28 cellular contexts compared by ENCODE assay signal in genomic region chr10:48778193-48778857, GRCh38.
"Had no signal": no experiment of that assay in that cellular context is flagged by ENCODE, and none has a peak within 500 bp of the region (broad histone marks: within the 10 kb centered on the region; RNA-seq: fewer than 3 reads in every experiment).

No MANE protein-coding gene starts in this region.

- H3K4me1 Mint-ChIP-seq: activated CD4-positive, alpha-beta T cell treated with anti-CD3 and anti-CD28 coated beads for 36 hours; activated naive CD4-positive, alpha-beta T cell treated with anti-CD3 and anti-CD28 coated beads, Interleukin-2, amount 50 U/mL, for 24 hours; activated naive CD8-positive, alpha-beta T cell treated with anti-CD3 and anti-CD28 coated beads, Interleukin-2, amount 50 U/mL, for 24 hours had no signal

- H3K27me3 Mint-ChIP-seq: activated CD4-positive, alpha-beta T cell treated with anti-CD3 and anti-CD28 coated beads for 36 hours; activated naive CD4-positive, alpha-beta T cell treated with anti-CD3 and anti-CD28 coated beads, Interleukin-2, amount 50 U/mL, for 24 hours; activated naive CD8-positive, alpha-beta T cell treated with anti-CD3 and anti-CD28 coated beads, Interleukin-2, amount 50 U/mL, for 24 hours; dendritic cell treated with granulocyte-macrophage colony-stimulating factor and Interleukin-4, amounts not matched to agents 40 ng/mL and 50 ng/mL, for 4 days had no signal

- H3K4me3 Mint-ChIP-seq: activated CD4-positive, alpha-beta T cell treated with anti-CD3 and anti-CD28 coated beads for 36 hours; activated naive CD4-positive, alpha-beta T cell treated with anti-CD3 and anti-CD28 coated beads, Interleukin-2, amount 50 U/mL, for 24 hours; activated naive CD8-positive, alpha-beta T cell treated with anti-CD3 and anti-CD28 coated beads, Interleukin-2, amount 50 U/mL, for 24 hours; dendritic cell treated with granulocyte-macrophage colony-stimulating factor and Interleukin-4, amounts not matched to agents 40 ng/mL and 50 ng/mL, for 4 days; endodermal cell; natural killer cell treated with Interleukin-12 subunit alpha and Interleukin-12 subunit beta and Interleukin-15 and Interleukin-18, amount 100 ng/mL, for 72 hours had no signal

- H3K27ac Mint-ChIP-seq: activated CD4-positive, alpha-beta T cell treated with anti-CD3 and anti-CD28 coated beads for 36 hours; activated naive CD4-positive, alpha-beta T cell treated with anti-CD3 and anti-CD28 coated beads, Interleukin-2, amount 50 U/mL, for 24 hours; activated naive CD8-positive, alpha-beta T cell treated with anti-CD3 and anti-CD28 coated beads, Interleukin-2, amount 50 U/mL, for 24 hours; activated T-helper 2 cell treated with anti-CD3 and anti-CD28 coated beads, Interferon-gamma antibody, Interleukin-2, Interleukin-4, amounts not matched to agents 10 μg/mL and 5 μg/mL and 100 μg/mL, durations not matched to agents 14 hours and 24 hours and 36 hours; dendritic cell treated with granulocyte-macrophage colony-stimulating factor and Interleukin-4, amounts not matched to agents 40 ng/mL and 50 ng/mL, for 4 days; endodermal cell; natural killer cell treated with Interleukin-12 subunit alpha and Interleukin-12 subunit beta and Interleukin-15 and Interleukin-18, amount 100 ng/mL, for 72 hours had no signal

- FAIRE-seq: urothelium cell line had no signal

- H3K36me3 Mint-ChIP-seq: activated naive CD4-positive, alpha-beta T cell treated with anti-CD3 and anti-CD28 coated beads, Interleukin-2, amount 50 U/mL, for 24 hours; natural killer cell treated with Interleukin-12 subunit alpha and Interleukin-12 subunit beta and Interleukin-15 and Interleukin-18, amount 100 ng/mL, for 72 hours had no signal

- ATAC-seq: activated CD4-positive, alpha-beta T cell treated with anti-CD3 and anti-CD28 coated beads for 36 hours; activated naive CD8-positive, alpha-beta T cell treated with anti-CD3 and anti-CD28 coated beads, Interleukin-2, amount 50 U/mL, for 24 hours; esophagus mucosa; foreskin keratinocyte; left lung; lower lobe of right lung; mucosa of descending colon; natural killer cell treated with Interleukin-12 subunit alpha and Interleukin-12 subunit beta and Interleukin-15 and Interleukin-18, amount 100 ng/mL, for 72 hours; right cardiac atrium; stimulated activated naive CD8-positive, alpha-beta T cell treated with anti-CD3 and anti-CD28 coated beads, Interleukin-15, Interleukin-2, amounts not matched to agents 100 U/mL and 50 U/mL, for 24 hours had no signal

- DNase-seq: activated CD4-positive, alpha-beta T cell treated with anti-CD3 and anti-CD28 coated beads for 36 hours; activated CD4-positive, alpha-beta T cell treated with anti-CD3 and anti-CD28 coated beads, Interleukin-2, amount 50 U/mL, for 4 hours; activated CD4-positive, CD25-positive, alpha-beta regulatory T cell; activated naive CD8-positive, alpha-beta T cell treated with anti-CD3 and anti-CD28 coated beads, Interleukin-2, amount 50 U/mL, for 24 hours; activated T-cell treated with anti-CD3 and anti-CD28 coated beads, Interleukin-2, amount 50 U/mL, for 48 hours; amygdala; central memory CD4-positive, alpha-beta T cell; endodermal cell; foreskin keratinocyte; heart right ventricle; kidney glomerular epithelial cell; left lung; lower lobe of right lung; mesendoderm; mucosa of descending colon; right cardiac atrium; stimulated activated CD4-positive, alpha-beta T cell treated with anti-CD3 and anti-CD28 coated beads, Interleukin-15, amount 100 ng/mL, for 24 hours; stimulated activated CD4-positive, alpha-beta T cell treated with anti-CD3 and anti-CD28 coated beads, Interleukin-2, amount 100 ng/mL, for 24 hours; stimulated activated naive CD8-positive, alpha-beta T cell treated with anti-CD3 and anti-CD28 coated beads, Interleukin-15, Interleukin-2, amounts not matched to agents 100 U/mL and 50 U/mL, for 24 hours; T-helper 1 cell; testis; transverse colon had no signal

- H3K9me3 Mint-ChIP-seq: activated naive CD4-positive, alpha-beta T cell treated with anti-CD3 and anti-CD28 coated beads, Interleukin-2, amount 50 U/mL, for 24 hours; activated naive CD8-positive, alpha-beta T cell treated with anti-CD3 and anti-CD28 coated beads, Interleukin-2, amount 50 U/mL, for 24 hours; activated T-helper 2 cell treated with anti-CD3 and anti-CD28 coated beads, Interferon-gamma antibody, Interleukin-2, Interleukin-4, amounts not matched to agents 10 μg/mL and 5 μg/mL and 100 μg/mL, durations not matched to agents 14 hours and 24 hours and 36 hours; dendritic cell treated with granulocyte-macrophage colony-stimulating factor and Interleukin-4, amounts not matched to agents 40 ng/mL and 50 ng/mL, for 4 days; endodermal cell; natural killer cell treated with Interleukin-12 subunit alpha and Interleukin-12 subunit beta and Interleukin-15 and Interleukin-18, amount 100 ng/mL, for 72 hours had no signal
